9 cellular contexts compared by ENCODE assay signal in the genomic region with DNA sequence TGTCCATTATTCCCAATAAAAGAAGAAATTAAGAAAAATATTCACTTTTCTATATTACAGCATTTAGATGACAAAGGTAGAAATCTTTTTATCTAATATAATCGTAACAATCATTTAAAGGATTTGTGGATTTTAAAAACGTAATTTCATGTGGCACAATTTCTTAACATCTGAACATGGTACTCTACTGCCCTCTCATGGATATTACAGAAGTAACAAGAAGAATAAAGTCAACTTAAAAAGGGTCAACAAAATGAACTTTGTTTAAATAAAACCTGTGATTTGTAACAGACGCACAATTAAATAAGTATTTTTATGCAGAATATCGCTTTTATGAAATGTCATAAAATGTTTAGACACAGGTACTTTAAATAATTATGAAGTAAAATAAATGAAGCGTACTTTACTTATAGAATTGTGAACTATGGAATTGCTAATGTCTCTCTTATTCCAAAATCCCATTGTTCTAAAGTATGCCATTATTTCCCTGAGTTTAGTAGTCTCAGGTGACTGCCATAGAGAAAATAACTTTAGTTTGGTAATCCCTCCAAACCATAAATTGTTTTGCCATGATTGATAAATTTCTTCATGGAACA.
DNase-seq lines count a peak whose midpoint lies in the region; ATAC-seq and TF ChIP-seq lines count a peak whose summit lies in the region.
"Had no signal": no experiment of that assay in that cellular context is flagged by ENCODE, and none has a peak within 500 bp of the region (broad histone marks: within the 10 kb centered on the region; RNA-seq: fewer than 3 reads in every experiment).

No MANE protein-coding gene starts in this region.

- H3K9me3 Mint-ChIP-seq in stimulated activated effector memory CD8-positive, alpha-beta T cell treated with anti-CD3 and anti-CD28 coated beads, Interleukin-12 subunit alpha, Interleukin-12 subunit beta, amount 100 ng/mL, for 72 hours, result peaks cover 8% of the 10 kb centered on the region
- H3K9me3 Mint-ChIP-seq: activated B cell treated with CpG ODN at 0.5 μM for 24 hours had no signal

- DNase-seq in GM13976 (ENCODE audit: low spot score) (no peak), NCI-H2227 (lab: John Stamatoyannopoulos, UW; ENCODE audit: unreplicated experiment) (peak; percentile 20), cerebellum (ENCODE audit: low spot score) (peak; percentile 19), myocyte (ENCODE audit: low read depth) (peak; percentile 60), NCI-H187 (lab: John Stamatoyannopoulos, UW) (no peak)
- no peak for DNase-seq in stimulated activated effector memory CD8-positive, alpha-beta T cell treated with anti-CD3 and anti-CD28 coated beads, Interleukin-12 subunit alpha, Interleukin-12 subunit beta, amount 100 ng/mL, for 72 hours (ENCODE audit: low spot score in 2 of 2)
- DNase-seq: activated B cell treated with CpG ODN at 0.5 μM for 24 hours had no signal

- TF ChIP-seq CTCF in GM13976 (IDR thresholded peaks at IDR 0.05; ENCODE audit: borderline replicate concordance, control extremely low read depth, extremely low read depth, insufficient read depth, missing control alignments), result peak; percentile 17

- H3K4me1 Mint-ChIP-seq in stimulated activated effector memory CD8-positive, alpha-beta T cell treated with anti-CD3 and anti-CD28 coated beads, Interleukin-12 subunit alpha, Interleukin-12 subunit beta, amount 100 ng/mL, for 72 hours, result no peaks in the 10 kb centered on the region
- H3K4me1 Mint-ChIP-seq: activated B cell treated with CpG ODN at 0.5 μM for 24 hours had no signal

- H3K36me3 Mint-ChIP-seq in stimulated activated effector memory CD8-positive, alpha-beta T cell treated with anti-CD3 and anti-CD28 coated beads, Interleukin-12 subunit alpha, Interleukin-12 subunit beta, amount 100 ng/mL, for 72 hours, result no peaks in the 10 kb centered on the region

- no peak overlapping the region for H3K27ac Mint-ChIP-seq in stimulated activated effector memory CD8-positive, alpha-beta T cell treated with anti-CD3 and anti-CD28 coated beads, Interleukin-12 subunit alpha, Interleukin-12 subunit beta, amount 100 ng/mL, for 72 hours
- H3K27ac Mint-ChIP-seq: activated B cell treated with CpG ODN at 0.5 μM for 24 hours had no signal

- in situ Hi-C loops in GM13976 (cut with MboI; ENCODE audit: low sequenced_read_pairs, unreplicated experiment), result no loop called here

- H3K4me3 Mint-ChIP-seq in stimulated activated effector memory CD8-positive, alpha-beta T cell treated with anti-CD3 and anti-CD28 coated beads, Interleukin-12 subunit alpha, Interleukin-12 subunit beta, amount 100 ng/mL, for 72 hours, result no peak overlapping the region
- H3K4me3 Mint-ChIP-seq: activated B cell treated with CpG ODN at 0.5 μM for 24 hours had no signal

- ATAC-seq in HG03097 (IDR thresholded peaks at IDR 0.05; ENCODE audit: low FRiP score, unreplicated experiment), result no peak
- no peak for ATAC-seq in GM21786 (IDR thresholded peaks at IDR 0.05; ENCODE audit: unreplicated experiment)
- ATAC-seq in stimulated activated effector memory CD8-positive, alpha-beta T cell treated with anti-CD3 and anti-CD28 coated beads, Interleukin-12 subunit alpha, Interleukin-12 subunit beta, amount 100 ng/mL, for 72 hours, result no peak

Comparison
In these comparisons a context has a peak if more than half of its experiments do, and no peak if none do; other contexts are left out.
1. DNase-seq: peak in NCI-H2227 (single experiment), cerebellum (single experiment) and myocyte (single experiment); none in GM13976 (single experiment), NCI-H187 (0 of 2) and stimulated activated effector memory CD8-positive, alpha-beta T cell treated with anti-CD3 and anti-CD28 coated beads, Interleukin-12 subunit alpha, Interleukin-12 subunit beta, amount 100 ng/mL, for 72 hours (0 of 2).